8 cellular contexts compared by ENCODE assay signal in genomic region chr6:33426590-33427563, GRCh38. TPM values are rescaled to one million over a fixed set of nuclear protein-coding genes. Genes with fewer than 3 reads are reported as not detected.
DNase-seq lines count a peak whose midpoint lies in the region; ATAC-seq and TF ChIP-seq lines count a peak whose summit lies in the region.

No MANE protein-coding gene starts in this region.

- no peaks in the 10 kb centered on the region for H3K9me3 ChIP-seq in RWPE2 (ENCODE audit: severe bottlenecking)
- no peaks in the 10 kb centered on the region for H3K9me3 ChIP-seq in ectodermal cell (ENCODE audit: control insufficient read depth, low read length)

- H3K9me3 Mint-ChIP-seq in nephron = no peaks in the 10 kb centered on the region

- ATAC-seq in RWPE2 (ENCODE audit: low read depth) (no peak), HG02970 (IDR thresholded peaks at IDR 0.05; ENCODE audit: low FRiP score, unreplicated experiment) (no peak), GM18519 (IDR thresholded peaks at IDR 0.05; ENCODE audit: low FRiP score, unreplicated experiment) (no peak)

- DNase-seq in GM13976 (ENCODE audit: low spot score) (peak; percentile 51), RWPE2 (ENCODE audit: low spot score) (no peak), dedifferentiated amniotic fluid mesenchymal stem cell (ENCODE audit: extremely low spot score) (no peak), DMS79 treated with DMSO at 0.1 percent for 48 hours (lab: John Stamatoyannopoulos, UW) (no peak)

- peaks cover 30% of the 10 kb centered on the region for H3K4me1 ChIP-seq in RWPE2 (ENCODE audit: insufficient read depth, poor library complexity, severe bottlenecking)
- H3K4me1 ChIP-seq in ectodermal cell (ENCODE audit: control insufficient read depth, insufficient read depth, low read length) = peaks cover 62% of the 10 kb centered on the region

- H3K4me3 Mint-ChIP-seq in nephron = peak overlapping the region; percentile 88 to 91 (median 90)

- in situ Hi-C loops in GM13976 (cut with MboI; ENCODE audit: low sequenced_read_pairs, unreplicated experiment) = no loop called here

- peak overlapping the region; percentile 93 to 98 (median 94) for H3K27ac Mint-ChIP-seq in nephron

- no peaks in the 10 kb centered on the region for H3K36me3 ChIP-seq in RWPE2 (ENCODE audit: low read depth)
- H3K36me3 ChIP-seq in ectodermal cell (ENCODE audit: control insufficient read depth, insufficient read depth, low read length) = peaks cover 15% of the 10 kb centered on the region

- H3K36me3 Mint-ChIP-seq in nephron (ENCODE audit: low read depth) = peaks cover 15% of the 10 kb centered on the region

- H3K4me1 Mint-ChIP-seq in nephron = peaks cover 77% of the 10 kb centered on the region

- H3K27me3 Mint-ChIP-seq in nephron (ENCODE audit: low read depth) = no peaks in the 10 kb centered on the region

- peak overlapping the region; percentile 69 for H3K4me3 ChIP-seq in RWPE2 (ENCODE audit: severe bottlenecking)
- H3K4me3 ChIP-seq in ectodermal cell (ENCODE audit: insufficient read depth, low read depth, low read length) = peak overlapping the region; percentile 60

- no peak for TF ChIP-seq CTCF in GM13976 (IDR thresholded peaks at IDR 0.05; ENCODE audit: borderline replicate concordance, control extremely low read depth, extremely low read depth, insufficient read depth, missing control alignments)
- no peak for TF ChIP-seq CTCF in RWPE2 (IDR thresholded peaks at IDR 0.05; ENCODE audit: poor library complexity, severe bottlenecking)
- no peak for TF ChIP-seq CTCF in nephron (IDR thresholded peaks at IDR 0.05; ENCODE audit: unreplicated experiment in 3 of 3)

- 22 to 25% methylated on average over 13 of the region's 13 CpGs for whole genome bisulfite sequencing in ectodermal cell, 2 experiments

- H3K27ac ChIP-seq in RWPE2 (ENCODE audit: poor library complexity, severe bottlenecking) (peak overlapping the region; percentile 82), ectodermal cell (ENCODE audit: insufficient read depth, low read depth, low read length, poor library complexity, severe bottlenecking) (peak overlapping the region; percentile 46)

- no peaks in the 10 kb centered on the region for H3K27me3 ChIP-seq in RWPE2 (ENCODE audit: insufficient read depth, poor library complexity, severe bottlenecking)
- H3K27me3 ChIP-seq in ectodermal cell (ENCODE audit: control insufficient read depth, insufficient read depth, low read length, poor library complexity, severe bottlenecking) = no peaks in the 10 kb centered on the region

RNA-seq across cellular contexts. Expression of gene SYNGAP1, which starts 7.0 kb away (rescaled TPM):
- polyA plus RNA-seq in ectodermal cell (2013, experiment 1 of 4) = 146 TPM
- 158 TPM for polyA plus RNA-seq in ectodermal cell (2013, experiment 2 of 4)
- 90.5 TPM for polyA plus RNA-seq in ectodermal cell (2013, experiment 3 of 4)
- 110 TPM for polyA plus RNA-seq in ectodermal cell (2013, experiment 4 of 4)

RNA-seq across cellular contexts. Expression of gene CUTA, which starts 9.0 kb away (rescaled TPM):
- 270 TPM for polyA plus RNA-seq in ectodermal cell (2013, experiment 1 of 4)
- polyA plus RNA-seq in ectodermal cell (2013, experiment 2 of 4) = 294 TPM
- 245 TPM for polyA plus RNA-seq in ectodermal cell (2013, experiment 3 of 4)
- 278 TPM for polyA plus RNA-seq in ectodermal cell (2013, experiment 4 of 4)

RNA-seq across cellular contexts. Expression of gene PHF1, which starts 16.1 kb away (rescaled TPM):
- polyA plus RNA-seq in ectodermal cell (2013, experiment 1 of 4) = 78.6 TPM
- 67.1 TPM for polyA plus RNA-seq in ectodermal cell (2013, experiment 2 of 4)
- polyA plus RNA-seq in ectodermal cell (2013, experiment 3 of 4) = 62.7 TPM
- 74.0 TPM for polyA plus RNA-seq in ectodermal cell (2013, experiment 4 of 4)

RNA-seq across cellular contexts. Expression of gene ZBTB9, which starts 27.5 kb away (rescaled TPM):
- polyA plus RNA-seq in ectodermal cell (2013, experiment 1 of 4) = 30.1 TPM
- 33.1 TPM for polyA plus RNA-seq in ectodermal cell (2013, experiment 2 of 4)
- polyA plus RNA-seq in ectodermal cell (2013, experiment 3 of 4) = 18.3 TPM
- 20.0 TPM for polyA plus RNA-seq in ectodermal cell (2013, experiment 4 of 4)

RNA-seq across cellular contexts. Expression of gene KIFC1, which starts 35.3 kb away (rescaled TPM):
- polyA plus RNA-seq in ectodermal cell (2013, experiment 1 of 4) = 106 TPM
- polyA plus RNA-seq in ectodermal cell (2013, experiment 2 of 4) = 82.4 TPM
- polyA plus RNA-seq in ectodermal cell (2013, experiment 3 of 4) = 94.9 TPM
- 85.8 TPM for polyA plus RNA-seq in ectodermal cell (2013, experiment 4 of 4)
